Comparison of ENCODE assay signal across 8 cellular contexts in the genomic region with DNA sequence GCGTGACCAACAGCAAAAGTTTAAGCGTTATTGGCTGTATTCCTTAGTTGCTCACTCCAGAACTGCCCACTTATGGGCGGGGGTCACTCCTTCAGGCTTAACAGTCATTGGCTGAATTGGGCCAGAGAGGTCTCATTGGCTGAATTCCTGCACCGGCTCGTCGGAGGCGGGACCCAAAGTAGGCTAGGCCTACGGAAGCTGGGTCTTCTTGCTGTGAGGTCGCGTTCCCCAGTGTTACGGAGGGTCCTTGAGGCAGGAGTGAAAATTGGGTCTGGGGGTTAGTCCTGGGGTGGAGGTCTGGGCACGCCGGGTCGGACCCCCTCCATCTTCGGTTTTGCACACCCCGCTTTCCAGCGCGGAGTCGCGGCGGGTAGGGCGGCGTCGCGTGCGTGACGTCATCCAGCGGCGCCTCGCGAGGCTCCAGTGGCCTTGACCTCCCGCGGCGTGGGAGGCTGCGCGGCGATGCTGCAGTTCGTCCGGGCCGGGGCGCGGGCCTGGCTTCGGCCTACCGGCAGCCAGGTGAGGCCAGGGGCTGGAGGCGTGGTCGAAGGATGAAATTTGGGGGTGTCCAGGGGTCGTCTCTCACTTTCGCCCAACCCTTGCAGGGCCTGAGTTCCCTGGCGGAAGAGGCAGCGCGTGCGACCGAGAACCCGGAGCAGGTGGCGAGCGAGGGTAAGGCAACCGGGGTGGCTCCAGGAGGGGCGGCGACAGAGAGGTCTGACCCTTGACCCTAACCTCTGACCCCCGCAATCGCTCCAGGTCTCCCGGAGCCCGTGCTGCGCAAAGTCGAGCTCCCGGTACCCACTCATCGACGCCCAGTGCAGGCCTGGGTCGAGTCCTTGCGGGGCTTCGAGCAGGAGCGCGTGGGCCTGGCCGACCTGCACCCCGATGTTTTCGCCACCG. TPM values are rescaled to one million over a fixed set of nuclear protein-coding genes. Genes with fewer than 3 reads are reported as not detected.
DNase-seq lines count a peak whose midpoint lies in the region; ATAC-seq and TF ChIP-seq lines count a peak whose summit lies in the region.

Gene MRPL4, plus strand, starts transcription at position 423 of the 903 bp plus-strand sequence. Its CDS starts 40 bp downstream, at position 463.

- peak; percentile 78 for ATAC-seq in HG02870 (IDR thresholded peaks at IDR 0.05; ENCODE audit: unreplicated experiment)
- peak; percentile 94 to 97 (median 96) for ATAC-seq in heart right ventricle
- peak; percentile 96 for ATAC-seq in upper lobe of right lung

- in situ Hi-C loops in GM13976 (cut with MboI; ENCODE audit: low sequenced_read_pairs, unreplicated experiment): no loop called here

- peak within 1 kb of the TSS; percentile 47 to 99 (median 82) for H3K4me3 ChIP-seq in heart right ventricle
- peak within 1 kb of the TSS; percentile 93 for H3K4me3 ChIP-seq in upper lobe of right lung

- no peak for TF ChIP-seq CTCF in GM13976 (IDR thresholded peaks at IDR 0.05; ENCODE audit: borderline replicate concordance, control extremely low read depth, extremely low read depth, insufficient read depth, missing control alignments)
- TF ChIP-seq CTCF in heart right ventricle (IDR thresholded peaks at IDR 0.05): no peak
- TF ChIP-seq CTCF in upper lobe of right lung (IDR thresholded peaks at IDR 0.05): no peak

- intact Hi-C loops in T-helper 1 cell treated with Interleukin-12 subunit alpha and Interleukin-12 subunit beta and Interleukin-4 antibody, amounts not matched to agents 30 ng/mL and 1 ng/mL, for 36 hours (cut with micrococcal nuclease): loop anchor here (1.0 to 5.0 kb wide), 7 partner anchors 7 to 445 kb away; partner anchors contain the start of gene RAVER1
- intact Hi-C loops in heart right ventricle (cut with DNase I) (loop anchor here in 8 of 10 donors (2.0 to 10.0 kb wide), 7 partner anchors 21 to 320 kb away; partner anchors contain the start of genes PPAN (in 2 of the 8), DNMT1 (in 1 of the 8), OLFM2 (in 1 of the 8) and S1PR2 (in 1 of the 8)), posterior vena cava (cut with DNase I) (loop anchor here in 1 of 2 donors (10.0 kb wide), 1 partner anchor 317 kb away; the partner anchor contains the start of gene OLFM2), upper lobe of right lung (cut with DNase I) (no loop called here)

- H3K36me3 ChIP-seq in heart right ventricle: peaks cover 0 to 36% (median 16%) of the 10 kb centered on the region in 9 donors
- H3K36me3 ChIP-seq in upper lobe of right lung: peaks cover 32% of the 10 kb centered on the region

- H3K9me3 ChIP-seq in heart right ventricle (no peaks in the 10 kb centered on the region), upper lobe of right lung (no peaks in the 10 kb centered on the region)

- DNase-seq in GM13976 (ENCODE audit: low spot score): peak; percentile 95
- DNase-seq in NCI-H146 treated with DMSO at 0.1 percent for 48 hours (lab: John Stamatoyannopoulos, UW; ENCODE audit: unreplicated experiment): peak; percentile 99
- DNase-seq in amniotic epithelial cell (ENCODE audit: low read depth): peak; percentile 99
- peak; percentile 91 to 98 for DNase-seq in heart right ventricle
- peak; percentile 98 for DNase-seq in posterior vena cava (ENCODE audit: low spot score)
- DNase-seq in upper lobe of right lung: peak; percentile 95

- H3K27me3 ChIP-seq in heart right ventricle (no peaks in the 10 kb centered on the region), upper lobe of right lung (no peaks in the 10 kb centered on the region)

- H3K4me1 ChIP-seq in heart right ventricle: peaks cover 0 to 32% (median 14%) of the 10 kb centered on the region in 9 donors
- peaks cover 23% of the 10 kb centered on the region for H3K4me1 ChIP-seq in upper lobe of right lung

- H3K27ac ChIP-seq in heart right ventricle (peak within 1 kb of the TSS; percentile 44 to 95 (median 88)), upper lobe of right lung (peak within 1 kb of the TSS; percentile 88)

- 1% methylated on average over 75 to 77 of the region's 77 CpGs for WGBS in heart right ventricle, 2 donors

RNA-seq across cellular contexts. Expression of gene MRPL4, which starts in this region (rescaled TPM):
- total RNA-seq in T-helper 1 cell treated with Interleukin-12 subunit alpha and Interleukin-12 subunit beta and Interleukin-4 antibody, amounts not matched to agents 30 ng/mL and 1 ng/mL, for 36 hours: 76.8 and 81.8 TPM in 2 replicates
- total RNA-seq in heart right ventricle: 10 to 100 TPM; 53.2 to 94.3 (median 69.0) TPM
- polyA plus RNA-seq in heart right ventricle: 100 to 1,000 TPM in 1 of 2 donors, 10 to 100 TPM in 1; 29.0 to 101 TPM
- 10 to 100 TPM; 26.2 to 28.2 TPM for total RNA-seq in posterior vena cava
- total RNA-seq in upper lobe of right lung: 41.5 TPM

Comparison
In these comparisons a context has a peak if more than half of its experiments do, and no peak if none do; other contexts are left out.
1. Peak in every context shown above with its lines: DNase-seq, ATAC-seq, H3K4me3 ChIP-seq and H3K27ac ChIP-seq.